ENCODE assay signal across 1 cellular context in genomic region chr5:133869675-133869978, GRCh38.
TF ChIP-seq lines count a peak whose summit lies in the region.

No MANE protein-coding gene starts in this region.

TF ChIP-seq in H1, 55 proteins besides CTCF, POLR2A, EP300 and RAD21:
- TF ChIP-seq SP1 (IDR thresholded peaks at IDR 0.05; ENCODE audit: low read depth, low read length), result no peak
- no peak for TF ChIP-seq RBBP5 (IDR thresholded peaks at IDR 0.05; ENCODE audit: borderline replicate concordance, low read depth, low read length)
- no peak for TF ChIP-seq CTBP2 (IDR thresholded peaks at IDR 0.05; ENCODE audit: borderline replicate concordance, insufficient read depth, insufficient read length, low read length)
- TF ChIP-seq GTF2F1 (IDR thresholded peaks at IDR 0.05; ENCODE audit: borderline replicate concordance, low read depth, low read length), result no peak
- TF ChIP-seq JUND (IDR thresholded peaks at IDR 0.05; ENCODE audit: low read length), result no peak
- TF ChIP-seq JUN (IDR thresholded peaks at IDR 0.05; ENCODE audit: low read depth, low read length), result no peak
- no peak for TF ChIP-seq NANOG (IDR thresholded peaks at IDR 0.05; ENCODE audit: insufficient read depth, low read depth, low read length, poor library complexity, severe bottlenecking)
- no peak for TF ChIP-seq MAX (IDR thresholded peaks at IDR 0.05)
- no peak for TF ChIP-seq CBX5 (IDR thresholded peaks at IDR 0.05; ENCODE audit: low read depth, low read length)
- TF ChIP-seq CBX8 (IDR thresholded peaks at IDR 0.05; ENCODE audit: borderline replicate concordance, low read depth, low read length), result no peak
- TF ChIP-seq EZH2 (IDR thresholded peaks at IDR 0.05; ENCODE audit: low read depth, low read length, severe bottlenecking), result no peak
- TF ChIP-seq TCF12 (IDR thresholded peaks at IDR 0.05; ENCODE audit: low read depth, low read length), result no peak
- no peak for TF ChIP-seq KDM1A (IDR thresholded peaks at IDR 0.05; ENCODE audit: borderline replicate concordance, low read length)
- no peak for TF ChIP-seq ATF3 (IDR thresholded peaks at IDR 0.05; ENCODE audit: insufficient read depth, low read depth, low read length)
- no peak for TF ChIP-seq RNF2 (IDR thresholded peaks at IDR 0.05; ENCODE audit: borderline replicate concordance, low read depth, low read length, missing control alignments, poor library complexity, severe bottlenecking)
- no peak for TF ChIP-seq POU5F1 (IDR thresholded peaks at IDR 0.05; ENCODE audit: low read depth, low read length)
- no peak for TF ChIP-seq EGR1 (IDR thresholded peaks at IDR 0.05; ENCODE audit: borderline replicate concordance, low read depth, low read length)
TF ChIP-seq in H1: peak in this region for 0.
